21 cellular contexts compared by ENCODE assay signal in the genomic region with DNA sequence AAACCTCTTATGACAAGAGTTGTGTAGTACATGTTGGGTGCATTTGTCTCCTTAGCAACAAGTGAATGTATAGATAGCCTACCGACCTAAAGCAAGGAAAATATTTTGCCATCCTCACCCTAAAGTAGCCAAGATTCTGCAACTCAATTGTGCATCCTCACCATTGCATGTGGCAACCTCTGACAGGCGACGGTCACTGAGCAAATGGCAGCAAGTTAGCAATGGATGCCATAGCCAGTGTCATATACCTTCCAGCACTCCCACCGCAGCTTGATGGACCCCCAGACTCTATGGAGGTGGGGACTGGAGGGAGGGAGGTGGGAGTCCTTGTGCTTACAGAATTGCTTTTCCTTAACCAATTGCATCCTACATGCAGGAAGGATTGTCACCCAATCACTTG. TPM values are rescaled to one million over a fixed set of nuclear protein-coding genes. Genes with fewer than 3 reads are reported as not detected.
"Had no signal": no experiment of that assay in that cellular context is flagged by ENCODE, and none has a peak within 500 bp of the region (broad histone marks: within the 10 kb centered on the region; RNA-seq: fewer than 3 reads in every experiment).

No MANE protein-coding gene starts in this region.

- H3K4me3 ChIP-seq: adrenal gland, breast epithelium had no signal

- ATAC-seq: activated CD8-positive, alpha-beta T cell treated with anti-CD3 and anti-CD28 coated beads, Interleukin-2, amount 10 ng/mL, durations not matched to agents 7 days and 5 days; T-helper 17 cell had no signal

- H3K27ac Mint-ChIP-seq: activated CD8-positive, alpha-beta T cell treated with anti-CD3 and anti-CD28 coated beads, Interleukin-2, amount 10 ng/mL, durations not matched to agents 7 days and 5 days; activated naive CD8-positive, alpha-beta T cell treated with anti-CD3 and anti-CD28 coated beads, Interleukin-2, amount 10 ng/mL, durations not matched to agents 7 days and 5 days; T-helper 17 cell had no signal

- H3K9me3 Mint-ChIP-seq: activated naive CD8-positive, alpha-beta T cell treated with anti-CD3 and anti-CD28 coated beads, Interleukin-2, amount 10 ng/mL, durations not matched to agents 7 days and 5 days had no signal

- H3K36me3 ChIP-seq: breast epithelium had no signal

- H3K27me3 ChIP-seq: adrenal gland, breast epithelium had no signal

- DNase-seq: activated CD4-positive, CD25-positive, alpha-beta regulatory T cell; activated CD8-positive, alpha-beta memory T cell treated with anti-CD3 and anti-CD28 coated beads, Interleukin-2, amount 50 U/mL, for 48 hours; activated CD8-positive, alpha-beta T cell treated with anti-CD3 and anti-CD28 coated beads, Interleukin-2, amount 10 ng/mL, durations not matched to agents 7 days and 5 days; activated naive CD4-positive, alpha-beta T cell treated with anti-CD3 and anti-CD28 coated beads, Interleukin-2, amount 50 U/mL, for 16 hours; activated naive CD8-positive, alpha-beta T cell treated with anti-CD3 and anti-CD28 coated beads, Interleukin-2, amount 10 ng/mL, durations not matched to agents 7 days and 5 days; activated T-cell treated with anti-CD3 and anti-CD28 coated beads, Interleukin-2, amount 50 U/mL, for 1 hour; adrenal gland; aorta; IMR-90; KG1; NCI-H1436; NCI-H2029 treated with DMSO at 0.1 percent for 48 hours; NCI-H2171; NCI-H226; NCI-H526 treated with DMSO at 0.1 percent for 48 hours; NCI-H82; SIG-M5; T-helper 17 cell; T-helper 9 cell had no signal

- H3K4me3 Mint-ChIP-seq: activated CD8-positive, alpha-beta T cell treated with anti-CD3 and anti-CD28 coated beads, Interleukin-2, amount 10 ng/mL, durations not matched to agents 7 days and 5 days; activated naive CD8-positive, alpha-beta T cell treated with anti-CD3 and anti-CD28 coated beads, Interleukin-2, amount 10 ng/mL, durations not matched to agents 7 days and 5 days; T-helper 17 cell had no signal

- H3K27me3 Mint-ChIP-seq: activated naive CD8-positive, alpha-beta T cell treated with anti-CD3 and anti-CD28 coated beads, Interleukin-2, amount 10 ng/mL, durations not matched to agents 7 days and 5 days had no signal

- H3K9me3 ChIP-seq: adrenal gland, breast epithelium had no signal

- H3K27ac ChIP-seq: breast epithelium had no signal

- H3K36me3 Mint-ChIP-seq: activated naive CD8-positive, alpha-beta T cell treated with anti-CD3 and anti-CD28 coated beads, Interleukin-2, amount 10 ng/mL, durations not matched to agents 7 days and 5 days had no signal

- H3K4me1 ChIP-seq: breast epithelium had no signal

- H3K4me1 Mint-ChIP-seq: activated naive CD8-positive, alpha-beta T cell treated with anti-CD3 and anti-CD28 coated beads, Interleukin-2, amount 10 ng/mL, durations not matched to agents 7 days and 5 days; T-helper 17 cell had no signal

RNA-seq across cellular contexts. Expression of gene PROX1, which starts 17.0 kb away (rescaled TPM):
- total RNA-seq: activated CD8-positive, alpha-beta T cell treated with anti-CD3 and anti-CD28 coated beads, Interleukin-2, amount 10 ng/mL, durations not matched to agents 7 days and 5 days; activated naive CD8-positive, alpha-beta T cell treated with anti-CD3 and anti-CD28 coated beads, Interleukin-2, amount 10 ng/mL, durations not matched to agents 7 days and 5 days; OCI-LY7; T-helper 17 cell had no signal
